ENCODE assay signal across 19 cellular contexts in genomic region chr3:185400866-185401265, GRCh38.
"Had no signal": no experiment of that assay in that cellular context is flagged by ENCODE, and none has a peak within 500 bp of the region (broad histone marks: within the 10 kb centered on the region; RNA-seq: fewer than 3 reads in every experiment).

No MANE protein-coding gene starts in this region.

- H3K9me3 ChIP-seq: right lobe of liver, tibial artery had no signal

- ATAC-seq: activated CD4-positive, alpha-beta T cell treated with anti-CD3 and anti-CD28 coated beads for 36 hours; activated naive CD4-positive, alpha-beta T cell treated with anti-CD3 and anti-CD28 coated beads, Interleukin-2, amount 50 U/mL, for 72 hours; activated T-helper 17 cell treated with anti-CD3 and anti-CD28 coated beads, Interleukin-2, amount 50 U/mL, for 72 hours; esophagus mucosa; right lobe of liver had no signal

- H3K4me1 ChIP-seq: right lobe of liver, tibial artery had no signal

- H3K27me3 ChIP-seq: right lobe of liver, tibial artery had no signal

- H3K36me3 ChIP-seq: right lobe of liver, tibial artery had no signal

- H3K9ac ChIP-seq: parathyroid adenoma had no signal

- DNase-seq: activated B cell treated with CpG ODN at 0.5 μM for 24 hours; activated CD4-positive, alpha-beta T cell treated with anti-CD3 and anti-CD28 coated beads for 36 hours; activated CD4-positive, alpha-beta T cell treated with anti-CD3 and anti-CD28 coated beads, Interleukin-2, amount 50 U/mL, for 4 hours; activated CD8-positive, alpha-beta memory T cell treated with anti-CD3 and anti-CD28 coated beads for 24 hours; activated CD8-positive, alpha-beta memory T cell treated with anti-CD3 and anti-CD28 coated beads, Interleukin-2, amount 50 U/mL, for 4 hours; activated T-cell treated with anti-CD3 and anti-CD28 coated beads, Interleukin-2, amount 50 U/mL, for 24 hours; aorta; effector CD8-positive, alpha-beta T cell; hippocampal formation; right lobe of liver; stimulated activated CD4-positive, alpha-beta T cell treated with anti-CD3 and anti-CD28 coated beads, Interleukin-1b, Interleukin-23, amount 100 ng/mL, for 48 hours; T-helper 9 cell; tibial artery had no signal

- H3K4me3 ChIP-seq: right lobe of liver, tibial artery had no signal

- H3K27ac ChIP-seq: parathyroid adenoma, right lobe of liver, skin epidermis, tibial artery had no signal

- FAIRE-seq: frontal cortex had no signal

- H2AFZ ChIP-seq: parathyroid adenoma had no signal
